8 cellular contexts compared by ENCODE assay signal in genomic region chr21:29299906-29300546, GRCh38. TPM values are rescaled to one million over a fixed set of nuclear protein-coding genes. Genes with fewer than 3 reads are reported as not detected.
DNase-seq lines count a peak whose midpoint lies in the region; ATAC-seq and TF ChIP-seq lines count a peak whose summit lies in the region.

No MANE protein-coding gene starts in this region.

- H3K27ac Mint-ChIP-seq in activated CD4-positive, alpha-beta T cell treated with anti-CD3 and anti-CD28 coated beads for 36 hours = peak overlapping the region; percentile 96

- no peaks in the 10 kb centered on the region for H3K9me3 ChIP-seq in lung (ENCODE audit: control insufficient read depth in 2 of 2, insufficient read depth in 1 of 2, low read length in 1 of 2)

- TF ChIP-seq CTCF in BJ (IDR thresholded peaks at IDR 0.05; ENCODE audit: insufficient read depth, low read depth, low read length) (no peak), lung (IDR thresholded peaks at IDR 0.05; ENCODE audit: control extremely low read depth, extremely low read depth) (no peak)

- intact Hi-C loops in activated CD4-positive, alpha-beta T cell treated with anti-CD3 and anti-CD28 coated beads for 36 hours (cut with DNase I, micrococcal nuclease) = loop anchor here (1.0 to 5.0 kb wide), 15 partner anchors 42 to 1832 kb away; partner anchors contain the start of gene CCT8 (in 1 of the 2)

- H3K27me3 ChIP-seq in BJ (ENCODE audit: control insufficient read depth, insufficient read depth, low read length) (no peaks in the 10 kb centered on the region), lung (ENCODE audit: control insufficient read depth, insufficient read depth) (no peaks in the 10 kb centered on the region)

- H3K27me3 Mint-ChIP-seq in activated CD4-positive, alpha-beta T cell treated with anti-CD3 and anti-CD28 coated beads for 36 hours = no peaks in the 10 kb centered on the region

- H3K4me3 Mint-ChIP-seq in activated CD4-positive, alpha-beta T cell treated with anti-CD3 and anti-CD28 coated beads for 36 hours = peak overlapping the region; percentile 87

- H3K4me1 Mint-ChIP-seq in activated CD4-positive, alpha-beta T cell treated with anti-CD3 and anti-CD28 coated beads for 36 hours = peaks cover 63% of the 10 kb centered on the region

- H3K4me1 ChIP-seq in lung (ENCODE audit: control insufficient read depth in 2 of 2, insufficient read depth in 2 of 2, low read length in 2 of 2) = peaks cover 3 to 29% of the 10 kb centered on the region in 2 donors

- 21 to 25% methylated on average over 10 of the region's 10 CpGs for WGBS in lung, 2 donors

- H3K4me3 ChIP-seq in BJ (ENCODE audit: low read depth, low read length) (peak overlapping the region; percentile 91), lung (peak overlapping the region; percentile 56)

- DNase-seq in BJ (ENCODE audit: low read depth) = peak; percentile 88
- peak; percentile 53 to 58 for DNase-seq in NCI-H446 (lab: John Stamatoyannopoulos, UW)
- DNase-seq in activated CD4-positive, alpha-beta T cell treated with anti-CD3 and anti-CD28 coated beads for 36 hours = peak; percentile 69
- DNase-seq in ecto neural progenitor cell (ENCODE audit: low spot score) = peak; percentile 52
- peak; percentile 81 for DNase-seq in lung (ENCODE audit: low spot score)
- peak; percentile 9 to 21 for DNase-seq in stimulated activated CD8-positive, alpha-beta memory T cell treated with anti-CD3 and anti-CD28 coated beads, Interleukin-2, amount 100 ng/mL, for 1 hour (ENCODE audit: low read depth in 2 of 2)

- H3K36me3 ChIP-seq in BJ (ENCODE audit: control insufficient read depth, insufficient read depth, low read length) = no peaks in the 10 kb centered on the region
- H3K36me3 ChIP-seq in lung (ENCODE audit: control insufficient read depth in 2 of 2, insufficient read depth in 2 of 2, low read length in 2 of 2) = no peaks in the 10 kb centered on the region

- peak; percentile 17 for TF ChIP-seq POLR2A in GM19193 (IDR thresholded peaks at IDR 0.05; ENCODE audit: extremely low read depth, insufficient read depth, insufficient read length)

- POLR2A ChIA-PET in BJ (lab: Charles Lee) = interaction anchor here (0.6 kb wide), 1 partner anchor 94 kb away, joined by 4 read pairs; no protein-coding TSS in a partner anchor
- POLR2A ChIA-PET in activated CD4-positive, alpha-beta T cell treated with anti-CD3 and anti-CD28 coated beads for 36 hours (lab: Charles Lee) = interaction anchor here (0.6 to 3.5 kb wide), 18 partner anchors 8 to 276 kb away, joined by 3 to 23 read pairs (median 4); partner anchors contain the start of genes CCT8 and USP16

- peak; percentile 45 for ATAC-seq in HG03280 (IDR thresholded peaks at IDR 0.05; ENCODE audit: unreplicated experiment)
- ATAC-seq in activated CD4-positive, alpha-beta T cell treated with anti-CD3 and anti-CD28 coated beads for 36 hours = peak; percentile 45
- peak; percentile 44 for ATAC-seq in lung (ENCODE audit: insufficient read depth, low FRiP score)

- peaks cover 7% of the 10 kb centered on the region for H3K9me3 Mint-ChIP-seq in activated CD4-positive, alpha-beta T cell treated with anti-CD3 and anti-CD28 coated beads for 36 hours (ENCODE audit: low read depth)

- peak overlapping the region; percentile 89 to 96 for H3K27ac ChIP-seq in lung (ENCODE audit: low read depth in 1 of 2, low read length in 1 of 2)

- CTCF ChIA-PET in BJ (lab: Yijun Ruan, JAX) = interaction anchor here (0.9 to 5.1 kb wide), 11 partner anchors 14 to 212 kb away, joined by 3 to 32 read pairs (median 3); no protein-coding TSS in a partner anchor
- CTCF ChIA-PET in activated CD4-positive, alpha-beta T cell treated with anti-CD3 and anti-CD28 coated beads for 36 hours (lab: Charles Lee) = interaction anchor here (0.5 to 2.5 kb wide), 16 partner anchors 10 to 225 kb away, joined by 3 to 11 read pairs (median 4); no protein-coding TSS in a partner anchor

- H3K36me3 Mint-ChIP-seq in activated CD4-positive, alpha-beta T cell treated with anti-CD3 and anti-CD28 coated beads for 36 hours (ENCODE audit: low read depth) = peaks cover 21% of the 10 kb centered on the region

RNA-seq across cellular contexts. Expression of gene BACH1, which starts 1.3 kb away (rescaled TPM):
- polyA plus RNA-seq in BJ (2011; rRNA removed) (22.7 and 37.7 TPM in 2 replicates), lung (10 to 100 TPM in 1 of 2 donors, 1 to 10 TPM in 1; 9.2 to 28.8 TPM)
- polyA minus RNA-seq in BJ (2011; rRNA and poly(A)+ RNA removed) = 131 and 149 TPM in 2 replicates
- total RNA-seq in activated CD4-positive, alpha-beta T cell treated with anti-CD3 and anti-CD28 coated beads for 36 hours = 10 to 100 TPM; 24.1 to 27.0 TPM
- total RNA-seq in lung = 100 to 1,000 TPM in 1 of 2 donors, 10 to 100 TPM in 1; 79.7 to 106 TPM

Comparison
In these comparisons a context has a peak if more than half of its experiments do, and no peak if none do; other contexts are left out.
1. Peak in every context shown above with its lines: DNase-seq, ATAC-seq, H3K4me3 ChIP-seq and H3K27ac ChIP-seq.
2. DNase-seq: peak in every context shown above with its lines; median percentile 88 in BJ; 81 in lung; 69 in activated CD4-positive, alpha-beta T cell treated with anti-CD3 and anti-CD28 coated beads for 36 hours; 56 in NCI-H446; 52 in ecto neural progenitor cell; 15 in stimulated activated CD8-positive, alpha-beta memory T cell treated with anti-CD3 and anti-CD28 coated beads, Interleukin-2, amount 100 ng/mL, for 1 hour.